ENCODE assay signal across 16 cellular contexts in the genomic region with DNA sequence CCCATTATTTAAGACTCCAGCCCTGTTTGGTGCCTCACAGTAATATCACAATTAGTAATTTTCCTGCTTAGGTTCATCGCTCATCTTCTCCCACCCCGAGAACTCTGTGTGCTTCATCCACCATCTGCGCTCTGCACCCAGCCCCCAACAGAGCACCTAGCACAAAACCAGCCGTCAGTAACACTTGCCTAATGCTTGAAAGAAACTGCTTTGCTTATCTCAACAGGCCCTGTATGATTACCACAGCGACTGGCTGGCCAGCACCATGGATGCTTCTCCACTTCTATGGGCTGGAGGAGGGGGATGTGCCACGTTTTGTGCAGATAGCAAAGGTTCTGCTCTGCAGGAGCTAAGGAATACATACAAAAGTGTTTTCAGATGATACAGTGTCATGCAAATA.
DNase-seq lines count a peak whose midpoint lies in the region; ATAC-seq and TF ChIP-seq lines count a peak whose summit lies in the region.
"Had no signal": no experiment of that assay in that cellular context is flagged by ENCODE, and none has a peak within 500 bp of the region (broad histone marks: within the 10 kb centered on the region; RNA-seq: fewer than 3 reads in every experiment).

No MANE protein-coding gene starts in this region.

- H3K18ac ChIP-seq in mesendoderm (ENCODE audit: low read length) = no peak overlapping the region

- H4K5ac ChIP-seq in mesendoderm (ENCODE audit: low read length) = no peak overlapping the region

- H3K36me3 Mint-ChIP-seq in endodermal cell (ENCODE audit: low read depth) = no peaks in the 10 kb centered on the region
- no peaks in the 10 kb centered on the region for H3K36me3 Mint-ChIP-seq in natural killer cell
- H3K36me3 Mint-ChIP-seq: CD8-positive, alpha-beta memory T cell had no signal

- H3K9me3 Mint-ChIP-seq in endodermal cell (no peaks in the 10 kb centered on the region), natural killer cell (no peaks in the 10 kb centered on the region)
- H3K9me3 Mint-ChIP-seq: HFFc6 had no signal

- H3K36me3 ChIP-seq in endodermal cell (ENCODE audit: control insufficient read depth, insufficient read depth, low read length) (no peaks in the 10 kb centered on the region), heart right ventricle (no peaks in the 10 kb centered on the region), mesendoderm (ENCODE audit: control insufficient read depth, insufficient read depth, low read length) (no peaks in the 10 kb centered on the region)
- no peaks in the 10 kb centered on the region for H3K36me3 ChIP-seq in effector memory CD4-positive, alpha-beta T cell (ENCODE audit: control insufficient read depth, insufficient read depth, low read length)
- H3K36me3 ChIP-seq: BLaER1 had no signal

- peaks cover 1% of the 10 kb centered on the region for H3K27me3 Mint-ChIP-seq in endodermal cell (ENCODE audit: insufficient read depth)
- H3K27me3 Mint-ChIP-seq in natural killer cell (ENCODE audit: low read depth in 2 of 2) = no peaks in the 10 kb centered on the region
- H3K27me3 Mint-ChIP-seq: CD8-positive, alpha-beta memory T cell had no signal

- TF ChIP-seq CTCF in endodermal cell (conservative IDR thresholded peaks at IDR 0.05) (no peak), heart right ventricle (IDR thresholded peaks at IDR 0.05) (no peak), natural killer cell (IDR thresholded peaks at IDR 0.05) (no peak)

- 62 to 67% methylated on average over 3 to 6 of the region's 6 CpGs for WGBS in endodermal cell (ENCODE audit: insufficient coverage in 1 of 2, insufficient read length in 1 of 2), 2 experiments
- WGBS in heart right ventricle, 2 donors = 35 to 43% methylated on average over 6 of the region's 6 CpGs
- no CpG with 5 or more reads among the region's 6 CpGs for WGBS in mesendoderm (ENCODE audit: extremely low coverage, insufficient coverage, low lambda C conversion rate)

- H3K4me2 ChIP-seq in mesendoderm (ENCODE audit: low read length) = no peak overlapping the region
- H3K4me2 ChIP-seq: BLaER1 had no signal

- no peaks in the 10 kb centered on the region for H3K79me1 ChIP-seq in mesendoderm (ENCODE audit: low read length)

- no peak overlapping the region for H3K23ac ChIP-seq in mesendoderm (ENCODE audit: low read length)

- no peak overlapping the region for H3K27ac ChIP-seq in endodermal cell (ENCODE audit: low read depth, low read length)
- H3K27ac ChIP-seq in heart right ventricle = no peak overlapping the region
- H3K27ac ChIP-seq in mesendoderm (ENCODE audit: low read depth, low read length) = no peak overlapping the region
- H3K27ac ChIP-seq in effector memory CD4-positive, alpha-beta T cell (ENCODE audit: insufficient read depth, low read length, poor library complexity, severe bottlenecking) = no peak overlapping the region
- H3K27ac ChIP-seq: 22Rv1, BLaER1 had no signal

- no peaks in the 10 kb centered on the region for H3K79me2 ChIP-seq in mesendoderm (ENCODE audit: control insufficient read depth, insufficient read depth, low read length)

- no peak overlapping the region for H2AK5ac ChIP-seq in mesendoderm (ENCODE audit: low read length)

- ATAC-seq in heart right ventricle (peak; percentile 43 to 94 (median 62)), natural killer cell (no peak), HG02884 (IDR thresholded peaks at IDR 0.05; ENCODE audit: unreplicated experiment) (no peak)

- no peak overlapping the region for H2BK120ac ChIP-seq in mesendoderm (ENCODE audit: low read depth, low read length)

- no peak overlapping the region for H3K4ac ChIP-seq in mesendoderm (ENCODE audit: low read depth, low read length)

- H2BK15ac ChIP-seq in mesendoderm (replicated peaks; ENCODE audit: low read depth) = no peak overlapping the region

- H3K4me1 Mint-ChIP-seq in endodermal cell = peaks cover 16% of the 10 kb centered on the region
- H3K4me1 Mint-ChIP-seq in natural killer cell = no peaks in the 10 kb centered on the region
- H3K4me1 Mint-ChIP-seq: CD8-positive, alpha-beta memory T cell had no signal

- H3K4me1 ChIP-seq in endodermal cell (ENCODE audit: control insufficient read depth, insufficient read depth, low read length) (peaks cover 4% of the 10 kb centered on the region), heart right ventricle (peaks cover 0 to 25% (median 0%) of the 10 kb centered on the region in 9 donors), mesendoderm (ENCODE audit: control insufficient read depth, low read depth, low read length) (no peaks in the 10 kb centered on the region)
- no peaks in the 10 kb centered on the region for H3K4me1 ChIP-seq in effector memory CD4-positive, alpha-beta T cell (ENCODE audit: control insufficient read depth, insufficient read depth, low read length, poor library complexity, severe bottlenecking)
- H3K4me1 ChIP-seq: BLaER1, Caco-2 had no signal

- intact Hi-C loops in heart right ventricle (cut with DNase I) (loop anchor here in 1 of 10 donors (5.0 kb wide), 1 partner anchor 1280 kb away; no protein-coding TSS in a partner anchor), natural killer cell (cut with micrococcal nuclease) (no loop called here)

- H3K9me3 ChIP-seq in endodermal cell (ENCODE audit: control insufficient read depth, low read length) (no peaks in the 10 kb centered on the region), heart right ventricle (no peaks in the 10 kb centered on the region)
- H3K9me3 ChIP-seq in effector memory CD4-positive, alpha-beta T cell (ENCODE audit: control insufficient read depth, low read length) = no peaks in the 10 kb centered on the region
- H3K9me3 ChIP-seq: BLaER1, Caco-2 had no signal

- H3K27me3 ChIP-seq in endodermal cell (ENCODE audit: control insufficient read depth, insufficient read depth, low read length, poor library complexity, severe bottlenecking) (no peaks in the 10 kb centered on the region), heart right ventricle (no peaks in the 10 kb centered on the region), mesendoderm (ENCODE audit: insufficient read depth, low read length, poor library complexity) (no peaks in the 10 kb centered on the region)
- no peaks in the 10 kb centered on the region for H3K27me3 ChIP-seq in effector memory CD4-positive, alpha-beta T cell (replicated peaks; ENCODE audit: control insufficient read depth, insufficient read depth, low read length, poor library complexity, severe bottlenecking)
- H3K27me3 ChIP-seq: BLaER1 had no signal

- H3K4me3 ChIP-seq in endodermal cell (ENCODE audit: low read length) = no peak overlapping the region
- H3K4me3 ChIP-seq in heart right ventricle = no peak overlapping the region
- no peak overlapping the region for H3K4me3 ChIP-seq in mesendoderm (ENCODE audit: low read length)
- H3K4me3 ChIP-seq in effector memory CD4-positive, alpha-beta T cell (ENCODE audit: insufficient read depth, low read depth, low read length, poor library complexity, severe bottlenecking) = no peak overlapping the region
- H3K4me3 ChIP-seq: BLaER1 had no signal

- DNase-seq in NCI-H2227 (lab: John Stamatoyannopoulos, UW; ENCODE audit: unreplicated experiment) (peak; percentile 9), NCI-H2227 treated with DMSO at 0.1 percent for 48 hours (lab: John Stamatoyannopoulos, UW) (no peak), endodermal cell (peak; percentile 56), heart right ventricle (peak in 1 of 2 donors; percentile 28), mesendoderm (peak; percentile 41), natural killer cell (no peak)
- DNase-seq in effector memory CD4-positive, alpha-beta T cell = no peak
- DNase-seq: Caco-2; CD8-positive, alpha-beta memory T cell; DND-41; GF-D8; HCEC 1CT; HFFc6 had no signal

- no peak overlapping the region for H2BK5ac ChIP-seq in mesendoderm (ENCODE audit: low read length)

- no peak overlapping the region for H4K8ac ChIP-seq in mesendoderm (ENCODE audit: low read depth, low read length)

- H3K27ac Mint-ChIP-seq in endodermal cell = no peak overlapping the region
- H3K27ac Mint-ChIP-seq in natural killer cell = no peak overlapping the region
- H3K27ac Mint-ChIP-seq: CD8-positive, alpha-beta memory T cell; HFFc6 had no signal

- no peak overlapping the region for H3K9ac ChIP-seq in endodermal cell (ENCODE audit: extremely low read depth, low read length, poor library complexity, severe bottlenecking)
- no peak overlapping the region for H3K9ac ChIP-seq in mesendoderm (ENCODE audit: low read length)
- H3K9ac ChIP-seq: BLaER1 had no signal

- H3K4me3 Mint-ChIP-seq in endodermal cell (no peak overlapping the region), natural killer cell (no peak overlapping the region)
- H3K4me3 Mint-ChIP-seq: CD8-positive, alpha-beta memory T cell; HFFc6 had no signal

- H3K56ac ChIP-seq in mesendoderm (ENCODE audit: low read length) = no peak overlapping the region

Comparison
In these comparisons a context has a peak if more than half of its experiments do, and no peak if none do; other contexts are left out.
1. DNase-seq: peak in NCI-H2227 (single experiment), endodermal cell (single experiment) and mesendoderm (single experiment); none in NCI-H2227 treated with DMSO at 0.1 percent for 48 hours (single experiment), natural killer cell (single experiment) and effector memory CD4-positive, alpha-beta T cell (0 of 3).
2. ATAC-seq: peak in heart right ventricle (8 of 8); none in natural killer cell (0 of 3) and HG02884 (single experiment).